Comparison of ENCODE assay signal across 8 cellular contexts in the genomic region with DNA sequence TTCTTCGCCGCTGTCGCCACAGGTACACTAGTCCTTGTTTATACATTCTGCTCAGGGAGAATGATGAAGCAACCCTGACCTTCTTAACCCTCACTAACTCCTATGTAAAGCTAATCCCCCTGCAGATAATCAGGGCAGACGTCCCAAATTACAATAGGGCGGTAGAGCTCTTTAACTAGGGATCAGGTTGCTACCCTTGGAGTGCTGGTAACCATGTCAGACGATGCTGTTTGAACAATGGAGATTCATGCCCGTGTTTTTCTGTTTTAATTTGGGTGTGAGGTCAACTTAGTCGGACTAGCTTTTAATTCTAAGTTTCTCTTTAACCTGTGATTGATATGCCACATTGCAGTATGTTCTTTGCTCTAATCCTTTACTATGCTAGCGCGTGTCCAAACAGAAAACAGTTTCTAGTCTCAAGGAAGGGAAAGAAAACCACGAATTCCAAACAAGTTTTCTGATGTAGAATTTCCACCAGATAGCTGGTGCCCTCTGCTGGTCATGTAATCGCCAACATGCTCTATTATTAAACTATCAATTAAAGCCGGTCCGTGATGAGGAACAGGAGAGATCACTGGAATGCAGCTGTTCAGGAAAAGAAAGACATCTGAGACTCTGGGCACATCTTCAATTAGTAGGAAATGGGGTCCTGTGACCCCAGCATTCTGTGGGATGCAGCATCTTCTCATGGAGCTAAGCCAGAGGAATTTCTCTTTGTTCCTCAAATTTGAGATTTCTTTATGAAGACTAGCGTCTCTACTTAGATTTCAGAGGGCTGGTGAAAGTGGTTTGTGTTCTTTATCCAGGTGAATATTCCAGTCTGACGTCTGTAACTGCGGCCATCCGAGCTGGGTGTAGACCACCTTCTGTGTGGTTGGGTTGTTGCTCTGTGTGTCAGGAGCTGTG. TPM values are rescaled to one million over a fixed set of nuclear protein-coding genes. Genes with fewer than 3 reads are reported as not detected.
A peak's percentile ranks its signal among the peaks of the same experiment; 100 is the strongest.
DNase-seq lines count a peak whose midpoint lies in the region; ATAC-seq, FAIRE-seq and TF ChIP-seq lines count a peak whose summit lies in the region.

No MANE protein-coding gene starts in this region.

- no peaks in the 10 kb centered on the region for H3K9me3 ChIP-seq in A673 (ENCODE audit: low read depth, low read length, poor library complexity, severe bottlenecking)
- H3K9me3 ChIP-seq in effector memory CD4-positive, alpha-beta T cell (ENCODE audit: control insufficient read depth, low read length), result no peaks in the 10 kb centered on the region
- no peaks in the 10 kb centered on the region for H3K9me3 ChIP-seq in lung (ENCODE audit: control insufficient read depth in 2 of 2, insufficient read depth in 1 of 2, low read length in 1 of 2)

- DNase-seq in A673 (ENCODE audit: low spot score) (peak; percentile 78), GM12892 (ENCODE audit: insufficient read length) (no peak), NCI-H2196 (lab: John Stamatoyannopoulos, UW; ENCODE audit: unreplicated experiment) (peak; percentile 76), lung (ENCODE audit: low spot score) (peak; percentile 53)
- peak; percentile 42 to 61 for DNase-seq in activated CD4-positive, alpha-beta T cell treated with anti-CD3 and anti-CD28 coated beads for 4 hours
- peak; percentile 6 to 47 (median 19) for DNase-seq in effector memory CD4-positive, alpha-beta T cell
- DNase-seq in stimulated activated CD4-positive, alpha-beta T cell treated with anti-CD3 and anti-CD28 coated beads, TNF-alpha, amount 100 ng/mL, for 4 hours (ENCODE audit: low read depth in 3 of 3), result peak in 2 of 3 experiments; percentile 20 to 24

- H3K27me3 ChIP-seq in A673 (replicated peaks; ENCODE audit: insufficient read depth, low read depth, low read length, poor library complexity), result no peaks in the 10 kb centered on the region
- no peaks in the 10 kb centered on the region for H3K27me3 ChIP-seq in effector memory CD4-positive, alpha-beta T cell (replicated peaks; ENCODE audit: control insufficient read depth, insufficient read depth, low read length, poor library complexity, severe bottlenecking)
- no peaks in the 10 kb centered on the region for H3K27me3 ChIP-seq in lung (ENCODE audit: control insufficient read depth, insufficient read depth)

- peak; percentile 77 for FAIRE-seq in GM12892 (lab: Jason Lieb, UNC)

- BruUV-seq in A673 (replicated peaks; lab: Mats Ljungman, UMichigan), result no TSS peak

- no peak for TF ChIP-seq POLR2A in GM12892 (IDR thresholded peaks at IDR 0.05; ENCODE audit: low read depth, low read length)

- H3K4me3 ChIP-seq in A673 (ENCODE audit: low read depth, low read length, poor library complexity, severe bottlenecking) (peak overlapping the region; percentile 28), lung (no peak overlapping the region)
- H3K4me3 ChIP-seq in effector memory CD4-positive, alpha-beta T cell (ENCODE audit: insufficient read depth, low read depth, low read length, poor library complexity, severe bottlenecking), result no peak overlapping the region

- intact Hi-C loops in A673 (cut with micrococcal nuclease; ENCODE audit: unreplicated experiment), result loop anchor here (1.0 kb wide), 1 partner anchor 85 kb away; no protein-coding TSS in a partner anchor

- WGBS in lung, 2 donors, result 21 to 30% methylated on average over 18 of the region's 18 CpGs

- no peak overlapping the region for H3K27ac ChIP-seq in A673 (ENCODE audit: low read depth, low read length, poor library complexity, severe bottlenecking)
- no peak overlapping the region for H3K27ac ChIP-seq in effector memory CD4-positive, alpha-beta T cell (ENCODE audit: insufficient read depth, low read length, poor library complexity, severe bottlenecking)
- peak overlapping the region in 1 of 2 donors; percentile 56 for H3K27ac ChIP-seq in lung (ENCODE audit: low read depth in 1 of 2, low read length in 1 of 2)

- ATAC-seq in lung (ENCODE audit: insufficient read depth, low FRiP score) (peak; percentile 72), GM19463 (IDR thresholded peaks at IDR 0.05; ENCODE audit: unreplicated experiment) (no peak)

- POLR2A ChIA-PET in A673 (lab: Charles Lee; ENCODE audit: low non-redundant PET), result interaction anchor here (0.5 kb wide), 1 partner anchor 1035 kb away, joined by 3 read pairs; no protein-coding TSS in a partner anchor

- H3K4me1 ChIP-seq in A673 (ENCODE audit: insufficient read depth, low read length, poor library complexity, severe bottlenecking) (peaks cover 8% of the 10 kb centered on the region), lung (ENCODE audit: control insufficient read depth in 2 of 2, insufficient read depth in 2 of 2, low read length in 2 of 2) (peaks cover 0 to 2% of the 10 kb centered on the region in 2 donors)
- H3K4me1 ChIP-seq in effector memory CD4-positive, alpha-beta T cell (ENCODE audit: control insufficient read depth, insufficient read depth, low read length, poor library complexity, severe bottlenecking), result no peaks in the 10 kb centered on the region

- CTCF ChIA-PET in A673 (lab: Charles Lee), result interaction anchor here (0.5 to 5.1 kb wide), 5 partner anchors 16 to 596 kb away, joined by 3 to 108 read pairs (median 4); a partner anchor contains a TSS

- H3K36me3 ChIP-seq in A673 (ENCODE audit: insufficient read depth, low read length, poor library complexity, severe bottlenecking) (no peaks in the 10 kb centered on the region), lung (ENCODE audit: control insufficient read depth in 2 of 2, insufficient read depth in 2 of 2, low read length in 2 of 2) (peaks cover 0 to 5% of the 10 kb centered on the region in 2 donors)
- no peaks in the 10 kb centered on the region for H3K36me3 ChIP-seq in effector memory CD4-positive, alpha-beta T cell (ENCODE audit: control insufficient read depth, insufficient read depth, low read length)

- TF ChIP-seq CTCF in A673 (conservative IDR thresholded peaks at IDR 0.05; ENCODE audit: low read depth, low read length), result peak; percentile 85
- peak; percentile 77 for TF ChIP-seq CTCF in lung (IDR thresholded peaks at IDR 0.05; ENCODE audit: control extremely low read depth, extremely low read depth)

RNA-seq across cellular contexts. Expression of a gene that starts 18.3 kb away (rescaled TPM):
- total RNA-seq in A673 (2021) (65.2 and 76.2 TPM in 2 replicates), lung (100 to 1,000 TPM; 103 to 146 TPM)
- polyA plus RNA-seq in GM12892 (2012; ENCODE audit: missing spikeins), result 8.5 TPM
- 10 to 100 TPM; 46.6 to 71.1 TPM for polyA plus RNA-seq in lung

RNA-seq across cellular contexts. Expression of a gene that starts 31.3 kb away (rescaled TPM):
- 4.1 and 7.5 TPM in 2 replicates for total RNA-seq in A673 (2021)
- 0.93 TPM for polyA plus RNA-seq in GM12892 (2012; ENCODE audit: missing spikeins)
- 10 to 100 TPM; 11.5 to 21.1 TPM for total RNA-seq in lung
- 10 to 100 TPM in 1 of 2 donors, 1 to 10 TPM in 1; 3.4 to 11.5 TPM for polyA plus RNA-seq in lung
